Comparison of ENCODE assay signal across 10 cellular contexts in genomic region chr21:15004721-15005370, GRCh38. TPM values are rescaled to one million over a fixed set of nuclear protein-coding genes. Genes with fewer than 3 reads are reported as not detected.
DNase-seq lines count a peak whose midpoint lies in the region; ATAC-seq and TF ChIP-seq lines count a peak whose summit lies in the region.
"Had no signal": no experiment of that assay in that cellular context is flagged by ENCODE, and none has a peak within 500 bp of the region (broad histone marks: within the 10 kb centered on the region; RNA-seq: fewer than 3 reads in every experiment).

No MANE protein-coding gene starts in this region.

- H3K9me1 ChIP-seq in IMR-90 (ENCODE audit: insufficient read depth, low read length), result peaks cover 11% of the 10 kb centered on the region

- H3K36me3 ChIP-seq in IMR-90 (ENCODE audit: control insufficient read depth, insufficient read depth, low read length), result peaks cover 7% of the 10 kb centered on the region; the same call in 1 of the 2 replicates
- H3K36me3 ChIP-seq in osteoblast (ENCODE audit: insufficient read depth, low read length), result peaks cover 7% of the 10 kb centered on the region
- H3K36me3 ChIP-seq in MM.1S (replicated peaks; ENCODE audit: insufficient read depth, low read length), result no peaks in the 10 kb centered on the region

- peak overlapping the region; percentile 97 for H2BK5ac ChIP-seq in IMR-90 (ENCODE audit: low read depth, low read length, poor library complexity, severe bottlenecking)

- H2AK5ac ChIP-seq in IMR-90 (ENCODE audit: low read depth, low read length), result peak overlapping the region; percentile 65; the same call in 1 of the 2 replicates

- DNase-seq in NCI-H146 treated with DMSO at 0.1 percent for 48 hours (lab: John Stamatoyannopoulos, UW; ENCODE audit: unreplicated experiment) (peak; percentile 3), NCI-H146 (lab: John Stamatoyannopoulos, UW) (no peak), IMR-90 (peak; percentile 73), dedifferentiated amniotic fluid mesenchymal stem cell (ENCODE audit: extremely low spot score) (peak; percentile 38), osteoblast (ENCODE audit: insufficient read length, low spot score, missing footprints) (no peak), MM.1S (no peak)
- DNase-seq: NCI-H2227 treated with DMSO at 0.1 percent for 48 hours had no signal

- H3K14ac ChIP-seq in IMR-90 (replicated peaks; ENCODE audit: low read depth, low read length), result peak overlapping the region; percentile 88; the same call in 1 of the 2 replicates

- no CpG with 5 or more reads among the region's 2 CpGs for WGBS in IMR-90 (ENCODE audit: extremely low coverage in 2 of 2, insufficient read length in 1 of 2), 2 experiments

- H3K4me2 ChIP-seq in IMR-90 (ENCODE audit: low read depth, low read length) (peak overlapping the region; percentile 100), osteoblast (ENCODE audit: insufficient read depth, low read length) (peak overlapping the region; percentile 67), MM.1S (ENCODE audit: low read depth, low read length) (no peak overlapping the region)

- H3K23ac ChIP-seq in IMR-90 (ENCODE audit: low read depth, low read length), result peak overlapping the region; percentile 66

- dilution Hi-C loops in IMR-90 (cut with HindIII; ENCODE audit: low sequenced_read_pairs, unreplicated experiment), result no loop called here

- H2AFZ ChIP-seq in IMR-90 (replicated peaks; ENCODE audit: low read length, poor library complexity), result no peak overlapping the region
- no peak overlapping the region for H2AFZ ChIP-seq in osteoblast (ENCODE audit: low read length)
- H2AFZ ChIP-seq in MM.1S (ENCODE audit: low read length), result no peak overlapping the region

- peak overlapping the region; percentile 89 for H2BK20ac ChIP-seq in IMR-90 (ENCODE audit: low read depth, low read length)

- H2AK9ac ChIP-seq in IMR-90 (replicated peaks; ENCODE audit: low read depth, low read length, poor library complexity), result no peak overlapping the region

- no TSS peak for BruUV-seq in IMR-90 (replicated peaks; lab: Mats Ljungman, UMichigan)

- peak overlapping the region; percentile 39; the same call in 1 of the 3 replicates for H2BK15ac ChIP-seq in IMR-90 (ENCODE audit: low read depth, low read length)

- H4K91ac ChIP-seq in IMR-90 (ENCODE audit: insufficient read depth, low read depth, low read length), result peak overlapping the region; percentile 93

- no peak for TF ChIP-seq POLR2A in IMR-90 (IDR thresholded peaks at IDR 0.05; ENCODE audit: low read depth, low read length)

- H3K56ac ChIP-seq in IMR-90 (ENCODE audit: extremely low read depth, insufficient read depth, low read length), result peak overlapping the region; percentile 82

- H3K4me3 ChIP-seq in IMR-90 (ENCODE audit: insufficient read depth, low read depth, low read length) (peak overlapping the region; percentile 36; the same call in 1 of the 2 replicates), osteoblast (ENCODE audit: insufficient read depth, low read length) (peak overlapping the region; percentile 38), MM.1S (ENCODE audit: low read length) (no peak overlapping the region)

- H3K79me1 ChIP-seq in IMR-90 (ENCODE audit: low read depth in 1 of 2, low read length in 2 of 2), result peaks cover 20 to 57% of the 10 kb centered on the region in 2 experiments

- peak overlapping the region; percentile 88; the same call in 1 of the 2 replicates for H3K9ac ChIP-seq in IMR-90 (ENCODE audit: low read depth, low read length)
- H3K9ac ChIP-seq in MM.1S (ENCODE audit: low read length), result no peak overlapping the region

- H3K9me3 ChIP-seq in IMR-90 (ENCODE audit: control insufficient read depth, insufficient read depth, low read length) (no peaks in the 10 kb centered on the region), osteoblast (ENCODE audit: low read depth, low read length) (no peaks in the 10 kb centered on the region), MM.1S (replicated peaks; ENCODE audit: insufficient read depth, low read length) (no peaks in the 10 kb centered on the region)

- 0 out of 2 replicates have a peak, but pooled peaks cover 2% of the 10 kb centered on the region for H4K20me1 ChIP-seq in IMR-90 (ENCODE audit: insufficient read depth, low read length)
- no peaks in the 10 kb centered on the region for H4K20me1 ChIP-seq in osteoblast (ENCODE audit: insufficient read depth, low read length)
- no peaks in the 10 kb centered on the region for H4K20me1 ChIP-seq in MM.1S (ENCODE audit: insufficient read depth, low read length)

- peak overlapping the region; percentile 100; the same call in 1 of the 2 replicates for H3K18ac ChIP-seq in IMR-90 (ENCODE audit: low read depth, low read length)

- intact Hi-C loops in IMR-90 (cut with micrococcal nuclease), result loop anchor here (2.0 kb wide), 1 partner anchor 54 kb away; no protein-coding TSS in a partner anchor

- peak overlapping the region; percentile 99; the same call in 1 of the 2 replicates for H4K5ac ChIP-seq in IMR-90 (ENCODE audit: low read depth, low read length)

- TF ChIP-seq CTCF in IMR-90 (conservative IDR thresholded peaks at IDR 0.05; ENCODE audit: low read depth, low read length) (no peak), osteoblast (IDR thresholded peaks at IDR 0.05; ENCODE audit: extremely low read depth, low read depth, low read length) (no peak), MM.1S (IDR thresholded peaks at IDR 0.05; ENCODE audit: low read length) (no peak)

- H2BK120ac ChIP-seq in IMR-90 (ENCODE audit: low read depth, low read length), result peak overlapping the region; percentile 92

- H3K79me2 ChIP-seq in osteoblast (ENCODE audit: insufficient read depth, low read length) (peaks cover 89% of the 10 kb centered on the region), MM.1S (ENCODE audit: low read length) (no peaks in the 10 kb centered on the region)

- H3K27me3 ChIP-seq in IMR-90 (ENCODE audit: control insufficient read depth, insufficient read depth, low read length) (no peaks in the 10 kb centered on the region), osteoblast (ENCODE audit: insufficient read depth, low read length) (no peaks in the 10 kb centered on the region), MM.1S (replicated peaks; ENCODE audit: insufficient read depth, low read length) (no peaks in the 10 kb centered on the region)

- H3K4ac ChIP-seq in IMR-90 (ENCODE audit: low read depth, low read length), result peak overlapping the region; percentile 91

- H3K4me1 ChIP-seq in IMR-90 (ENCODE audit: control insufficient read depth, insufficient read depth, low read length) (peaks cover 31% of the 10 kb centered on the region), osteoblast (ENCODE audit: insufficient read depth, low read length) (peaks cover 75% of the 10 kb centered on the region), MM.1S (ENCODE audit: low read length) (no peaks in the 10 kb centered on the region)

- no peaks in the 10 kb centered on the region for H3K9me2 ChIP-seq in MM.1S (replicated peaks; ENCODE audit: insufficient read depth, low read length)

- H3F3A ChIP-seq in MM.1S (ENCODE audit: insufficient read depth, low read length), result no peaks in the 10 kb centered on the region

- no peak for TF ChIP-seq RAD21 in IMR-90 (IDR thresholded peaks at IDR 0.05; ENCODE audit: low read length)

- H3K27ac ChIP-seq in IMR-90 (ENCODE audit: insufficient read depth, low read length) (peak overlapping the region; percentile 100), osteoblast (ENCODE audit: low read depth, low read length) (peak overlapping the region; percentile 85), MM.1S (ENCODE audit: low read length) (no peak overlapping the region)
- H3K27ac ChIP-seq: 22Rv1 had no signal

- POLR2A ChIA-PET in IMR-90 (lab: Charles Lee; ENCODE audit: unreplicated experiment), result no interaction called here

- in situ Hi-C loops in IMR-90 (cut with MboI; ENCODE audit: low sequenced_read_pairs), result no loop called here

- CTCF ChIA-PET in IMR-90 (lab: Yijun Ruan, JAX), result no interaction called here

- peak overlapping the region; percentile 75 to 93 for H4K8ac ChIP-seq in IMR-90 (ENCODE audit: low read depth in 2 of 2, low read length in 2 of 2)

- ATAC-seq in IMR-90 (ENCODE audit: low read depth), result peak; percentile 35
- ATAC-seq in GM21381 (IDR thresholded peaks at IDR 0.05; ENCODE audit: unreplicated experiment), result no peak
- ATAC-seq in GM21515 (IDR thresholded peaks at IDR 0.05; ENCODE audit: unreplicated experiment), result no peak

TF ChIP-seq in IMR-90, 13 proteins besides CTCF, POLR2A, EP300 and RAD21:
- TF ChIP-seq MAZ (IDR thresholded peaks at IDR 0.05; ENCODE audit: borderline replicate concordance, low read depth, low read length) (no peak), MAFK (IDR thresholded peaks at IDR 0.05; ENCODE audit: low read depth, low read length) (no peak), SMC3 (IDR thresholded peaks at IDR 0.05; ENCODE audit: low read depth, low read length) (no peak), CEBPB (IDR thresholded peaks at IDR 0.05; ENCODE audit: low read depth, low read length) (peak; percentile 60), ELK1 (IDR thresholded peaks at IDR 0.05; ENCODE audit: borderline replicate concordance, low read depth, low read length) (no peak)

RNA-seq across cellular contexts. Expression of gene NRIP1, which starts 60.0 kb away (rescaled TPM):
- total RNA-seq in IMR-90 (2012; rRNA removed) (73.8 and 85.3 TPM in 2 replicates), osteoblast (32.1 and 32.6 TPM in 2 replicates)
- polyA plus RNA-seq in IMR-90 (2012; rRNA removed), result 8.5 and 9.6 TPM in 2 replicates
- 1.4 and 1.5 TPM in 2 replicates for polyA plus RNA-seq in IMR-90 (2012; cell fraction: cytosol; rRNA removed)
- 1.7 and 17.8 TPM in 2 replicates for polyA plus RNA-seq in IMR-90 (2012; cell fraction: nucleus; rRNA removed; ENCODE audit: low replicate concordance)

Comparison
In these comparisons a context has a peak if more than half of its experiments do, and no peak if none do; other contexts are left out.
1. DNase-seq: peak in NCI-H146 treated with DMSO at 0.1 percent for 48 hours (single experiment), IMR-90 (single experiment) and dedifferentiated amniotic fluid mesenchymal stem cell (single experiment); none in NCI-H146 (single experiment), osteoblast (single experiment) and MM.1S (single experiment).